23 cellular contexts compared by ENCODE assay signal in the genomic region with DNA sequence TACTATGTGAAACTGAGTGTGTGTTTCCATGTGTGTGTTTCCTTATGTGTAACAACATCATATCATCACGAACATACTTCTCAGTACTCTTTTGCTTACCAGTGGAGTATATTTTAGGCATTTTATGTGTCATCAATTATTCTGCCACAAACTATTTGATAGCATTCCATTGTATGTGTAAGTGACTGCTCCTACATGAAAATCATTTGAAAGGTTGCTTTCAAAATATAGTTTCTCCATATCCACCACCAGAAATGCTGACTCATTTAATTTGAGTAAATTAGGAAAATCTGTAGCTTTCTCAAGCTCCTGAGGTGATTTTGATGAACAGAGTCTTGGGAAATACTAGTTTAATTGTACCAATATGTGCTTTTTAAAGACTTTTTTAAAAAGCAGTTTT.
DNase-seq lines count a peak whose midpoint lies in the region; ATAC-seq and TF ChIP-seq lines count a peak whose summit lies in the region.
"Had no signal": no experiment of that assay in that cellular context is flagged by ENCODE, and none has a peak within 500 bp of the region (broad histone marks: within the 10 kb centered on the region; RNA-seq: fewer than 3 reads in every experiment).

No MANE protein-coding gene starts in this region.

- ATAC-seq in GM19324 (IDR thresholded peaks at IDR 0.05; ENCODE audit: low FRiP score, unreplicated experiment) = no peak
- ATAC-seq: activated CD8-positive, alpha-beta T cell treated with anti-CD3 and anti-CD28 coated beads, Interleukin-2, amount 10 ng/mL, durations not matched to agents 7 days and 5 days; left colon; naive thymus-derived CD8-positive, alpha-beta T cell had no signal

- no peak overlapping the region for H3K4me3 Mint-ChIP-seq in MCF 10A (ENCODE audit: unreplicated experiment)
- H3K4me3 Mint-ChIP-seq: activated CD8-positive, alpha-beta T cell treated with anti-CD3 and anti-CD28 coated beads, Interleukin-2, amount 10 ng/mL, durations not matched to agents 7 days and 5 days; naive thymus-derived CD8-positive, alpha-beta T cell had no signal

- H2AFZ ChIP-seq in hepatocyte = no peak overlapping the region
- H2AFZ ChIP-seq: PC-9 had no signal

- POLR2A ChIA-PET in MCF 10A (lab: Yijun Ruan, JAX) = no interaction called here

- H3K9me2 ChIP-seq in hepatocyte (replicated peaks; ENCODE audit: insufficient read depth) = no peaks in the 10 kb centered on the region

- H3K9me3 Mint-ChIP-seq in MCF 10A (ENCODE audit: unreplicated experiment) = no peaks in the 10 kb centered on the region
- H3K9me3 Mint-ChIP-seq: activated T-helper 2 cell treated with anti-CD3 and anti-CD28 coated beads, Interferon-gamma antibody, Interleukin-2, Interleukin-4, amounts not matched to agents 10 μg/mL and 5 μg/mL and 100 μg/mL, durations not matched to agents 14 hours and 24 hours and 36 hours had no signal

- no peaks in the 10 kb centered on the region for H3K36me3 ChIP-seq in breast epithelium
- no peaks in the 10 kb centered on the region for H3K36me3 ChIP-seq in adipocyte (ENCODE audit: control insufficient read depth, insufficient read depth, low read length, severe bottlenecking)
- no peaks in the 10 kb centered on the region for H3K36me3 ChIP-seq in hepatocyte (replicated peaks; ENCODE audit: insufficient read depth, low read depth)
- H3K36me3 ChIP-seq: cardiac muscle cell, tibial nerve, WERI-Rb-1 had no signal

- peak overlapping the region in 1 of 2 donors; percentile 2 for H3K27ac ChIP-seq in breast epithelium
- H3K27ac ChIP-seq in hepatocyte = no peak overlapping the region
- H3K27ac ChIP-seq: 22Rv1, cardiac muscle cell, PC-9, tibial nerve, WERI-Rb-1 had no signal

- H3K4me3 ChIP-seq in breast epithelium = no peak overlapping the region
- H3K4me3 ChIP-seq in adipocyte (ENCODE audit: low read length) = peak overlapping the region; percentile 56
- no peak overlapping the region for H3K4me3 ChIP-seq in hepatocyte
- H3K4me3 ChIP-seq: cardiac muscle cell, PC-9, tibial nerve had no signal

- peak overlapping the region; percentile 62 for H3K9ac ChIP-seq in adipocyte (ENCODE audit: low read length)

- H4K20me1 ChIP-seq in hepatocyte (ENCODE audit: insufficient read depth, poor library complexity, severe bottlenecking) = no peaks in the 10 kb centered on the region

- no peak overlapping the region for H3K27ac Mint-ChIP-seq in MCF 10A (ENCODE audit: low read depth, unreplicated experiment)
- H3K27ac Mint-ChIP-seq: activated CD8-positive, alpha-beta T cell treated with anti-CD3 and anti-CD28 coated beads, Interleukin-2, amount 10 ng/mL, durations not matched to agents 7 days and 5 days; activated T-helper 2 cell treated with anti-CD3 and anti-CD28 coated beads, Interferon-gamma antibody, Interleukin-2, Interleukin-4, amounts not matched to agents 10 μg/mL and 5 μg/mL and 100 μg/mL, durations not matched to agents 14 hours and 24 hours and 36 hours; naive thymus-derived CD8-positive, alpha-beta T cell had no signal

- intact Hi-C loops in MCF 10A (cut with micrococcal nuclease) = no loop called here
- intact Hi-C loops in breast epithelium (cut with DNase I; ENCODE audit: low total_unique reads) = no loop called here

- CTCF ChIA-PET in MCF 10A (lab: Yijun Ruan, JAX) = no interaction called here

- no peaks in the 10 kb centered on the region for H3K9me3 ChIP-seq in breast epithelium
- no peaks in the 10 kb centered on the region for H3K9me3 ChIP-seq in adipocyte (ENCODE audit: control insufficient read depth, low read length)
- H3K9me3 ChIP-seq in hepatocyte (ENCODE audit: low read depth) = no peaks in the 10 kb centered on the region
- H3K9me3 ChIP-seq: tibial nerve had no signal

- H3K27me3 ChIP-seq in breast epithelium = no peaks in the 10 kb centered on the region
- H3K27me3 ChIP-seq in adipocyte (replicated peaks; ENCODE audit: control insufficient read depth, insufficient read depth, low read length) = no peaks in the 10 kb centered on the region
- H3K27me3 ChIP-seq in hepatocyte = no peaks in the 10 kb centered on the region
- H3K27me3 ChIP-seq: cardiac muscle cell, tibial nerve had no signal

- peaks cover 10% of the 10 kb centered on the region for H3K4me1 Mint-ChIP-seq in MCF 10A (ENCODE audit: insufficient read depth, unreplicated experiment)
- H3K4me1 Mint-ChIP-seq: naive thymus-derived CD8-positive, alpha-beta T cell had no signal

- H3K4me1 ChIP-seq in breast epithelium (no peaks in the 10 kb centered on the region), adipocyte (ENCODE audit: control insufficient read depth, insufficient read depth, low read length) (peaks cover 21% of the 10 kb centered on the region), hepatocyte (ENCODE audit: insufficient read depth) (no peaks in the 10 kb centered on the region)
- H3K4me1 ChIP-seq: tibial nerve had no signal

- BruUV-seq in MCF 10A (replicated peaks; lab: Mats Ljungman, UMichigan) = no TSS peak

- H3K79me2 ChIP-seq in hepatocyte = no peaks in the 10 kb centered on the region

- TF ChIP-seq CTCF in MCF 10A (IDR thresholded peaks at IDR 0.05; ENCODE audit: unreplicated experiment) (no peak), breast epithelium (IDR thresholded peaks at IDR 0.05) (no peak), hepatocyte (IDR thresholded peaks at IDR 0.05; ENCODE audit: poor library complexity) (no peak)

- H3K36me3 Mint-ChIP-seq in MCF 10A (ENCODE audit: insufficient read depth, unreplicated experiment) = no peaks in the 10 kb centered on the region
- H3K36me3 Mint-ChIP-seq: naive thymus-derived CD8-positive, alpha-beta T cell had no signal

- no peak for TF ChIP-seq POLR2A in breast epithelium (IDR thresholded peaks at IDR 0.05)

- 90% methylated on average over 1 of the region's 1 CpG for WGBS in hepatocyte (ENCODE audit: low lambda C conversion rate, missing lambda C conversion rate)

- H3K27me3 Mint-ChIP-seq in MCF 10A (ENCODE audit: insufficient read depth, unreplicated experiment) = no peaks in the 10 kb centered on the region
- H3K27me3 Mint-ChIP-seq: naive thymus-derived CD8-positive, alpha-beta T cell had no signal

- peak; percentile 17 for DNase-seq in MCF 10A (ENCODE audit: unreplicated experiment)
- DNase-seq in breast epithelium (ENCODE audit: low spot score in 2 of 2) = no peak
- peak; percentile 92 for DNase-seq in adipocyte (ENCODE audit: low read depth)
- DNase-seq in fibroblast of peridontal ligament (ENCODE audit: extremely low read depth) = peak; percentile 99
- no peak for DNase-seq in hepatocyte (ENCODE audit: low spot score)
- no peak for DNase-seq in NCI-H1417 (lab: John Stamatoyannopoulos, UW)
- DNase-seq in medulla oblongata (ENCODE audit: extremely low spot score) = no peak
- DNase-seq: activated CD8-positive, alpha-beta T cell treated with anti-CD3 and anti-CD28 coated beads, Interleukin-2, amount 10 ng/mL, durations not matched to agents 7 days and 5 days; GOT3; hippocampal formation; Karpas-422; left colon; naive thymus-derived CD8-positive, alpha-beta T cell; NCI-H510A treated with DMSO at 0.1 percent for 48 hours; PC-9; retina; stimulated activated CD4-positive, alpha-beta T cell treated with anti-CD3 and anti-CD28 coated beads, Interleukin-2, amount 100 ng/mL, for 48 hours; WERI-Rb-1 had no signal

- no peak overlapping the region for H3K4me2 ChIP-seq in hepatocyte
- H3K4me2 ChIP-seq: PC-9 had no signal

Comparison
In these comparisons a context has a peak if more than half of its experiments do, and no peak if none do; other contexts are left out.
1. DNase-seq: peak in MCF 10A (single experiment), adipocyte (single experiment) and fibroblast of peridontal ligament (single experiment); none in breast epithelium (0 of 2), hepatocyte (single experiment), NCI-H1417 (0 of 3) and medulla oblongata (single experiment).